In the genomic region with DNA sequence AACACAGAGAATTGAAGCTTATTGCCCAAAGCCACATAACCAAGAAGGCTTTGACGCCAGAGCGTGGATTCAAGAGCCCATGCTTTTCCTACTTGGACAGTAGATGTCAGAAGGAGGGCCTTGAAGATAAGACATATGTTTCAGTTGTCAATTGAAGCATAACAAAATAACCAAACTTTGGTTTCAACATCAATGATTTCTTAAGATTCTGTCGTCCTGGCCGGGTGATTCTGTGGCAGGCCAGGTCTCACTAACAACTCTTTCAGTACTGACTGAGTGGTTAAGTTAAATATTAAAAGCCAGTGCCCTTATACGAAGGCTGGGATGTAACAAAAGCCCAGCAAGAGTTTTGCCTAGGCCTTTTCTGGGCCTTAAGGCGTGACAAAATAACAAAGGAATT, we compare ENCODE assay signal across 12 cellular contexts.
DNase-seq lines count a peak whose midpoint lies in the region; ATAC-seq and TF ChIP-seq lines count a peak whose summit lies in the region.
"Had no signal": no experiment of that assay in that cellular context is flagged by ENCODE, and none has a peak within 500 bp of the region (broad histone marks: within the 10 kb centered on the region; RNA-seq: fewer than 3 reads in every experiment).

No MANE protein-coding gene starts in this region.

- DNase-seq in nucleus accumbens (lab: John Stamatoyannopoulos, UW) (no peak), left ventricle myocardium inferior (no peak), sciatic nerve (ENCODE audit: low spot score) (no peak), T-helper 1 cell (no peak)
- DNase-seq: CD8-positive, alpha-beta T cell; GOT3 had no signal

- peaks cover 14% of the 10 kb centered on the region for H3K27me3 ChIP-seq in left ventricle myocardium inferior (ENCODE audit: low read depth)

- intact Hi-C loops in left ventricle myocardium inferior (cut with micrococcal nuclease): no loop called here
- intact Hi-C loops in sciatic nerve (cut with DNase I): no loop called here

- peaks cover 3% of the 10 kb centered on the region for H3K4me1 Mint-ChIP-seq in nephron

- H3K4me1 ChIP-seq in left ventricle myocardium inferior: peaks cover 11% of the 10 kb centered on the region

- no peaks in the 10 kb centered on the region for H3K36me3 Mint-ChIP-seq in nephron (ENCODE audit: low read depth)

- H3K9me3 Mint-ChIP-seq in nephron: no peaks in the 10 kb centered on the region
- H3K9me3 Mint-ChIP-seq: CD8-positive, alpha-beta T cell; WTC11 had no signal

- H3K27ac Mint-ChIP-seq in nephron: peak overlapping the region; percentile 81 to 92 (median 89)
- H3K27ac Mint-ChIP-seq: activated naive CD8-positive, alpha-beta T cell; CD8-positive, alpha-beta T cell; WTC11 had no signal

- H3K27ac ChIP-seq in left ventricle myocardium inferior (replicated peaks): no peak overlapping the region

- H3K27me3 Mint-ChIP-seq in nephron (ENCODE audit: low read depth): no peaks in the 10 kb centered on the region
- H3K27me3 Mint-ChIP-seq: activated naive CD8-positive, alpha-beta T cell had no signal

- no peak overlapping the region for H3K4me3 Mint-ChIP-seq in nephron
- H3K4me3 Mint-ChIP-seq: activated naive CD8-positive, alpha-beta T cell; CD8-positive, alpha-beta T cell; WTC11 had no signal

- H3K36me3 ChIP-seq in left ventricle myocardium inferior: no peaks in the 10 kb centered on the region

- TF ChIP-seq CTCF in nephron (IDR thresholded peaks at IDR 0.05; ENCODE audit: unreplicated experiment in 3 of 3) (no peak), left ventricle myocardium inferior (IDR thresholded peaks at IDR 0.05; ENCODE audit: borderline replicate concordance) (no peak)

- H3K9me3 ChIP-seq in left ventricle myocardium inferior (replicated peaks): no peaks in the 10 kb centered on the region

- ATAC-seq in GM18519 (IDR thresholded peaks at IDR 0.05; ENCODE audit: low FRiP score, unreplicated experiment): peak; percentile 57
- peak; percentile 99 for ATAC-seq in GM21619 (IDR thresholded peaks at IDR 0.05; ENCODE audit: unreplicated experiment)
- peak; percentile 97 for ATAC-seq in HG03342 (IDR thresholded peaks at IDR 0.05; ENCODE audit: unreplicated experiment)
- ATAC-seq in sciatic nerve: no peak
- ATAC-seq: CD8-positive, alpha-beta T cell; WTC11 had no signal

- H3K4me3 ChIP-seq in left ventricle myocardium inferior: no peak overlapping the region
